8 cellular contexts compared by ENCODE assay signal in the genomic region with DNA sequence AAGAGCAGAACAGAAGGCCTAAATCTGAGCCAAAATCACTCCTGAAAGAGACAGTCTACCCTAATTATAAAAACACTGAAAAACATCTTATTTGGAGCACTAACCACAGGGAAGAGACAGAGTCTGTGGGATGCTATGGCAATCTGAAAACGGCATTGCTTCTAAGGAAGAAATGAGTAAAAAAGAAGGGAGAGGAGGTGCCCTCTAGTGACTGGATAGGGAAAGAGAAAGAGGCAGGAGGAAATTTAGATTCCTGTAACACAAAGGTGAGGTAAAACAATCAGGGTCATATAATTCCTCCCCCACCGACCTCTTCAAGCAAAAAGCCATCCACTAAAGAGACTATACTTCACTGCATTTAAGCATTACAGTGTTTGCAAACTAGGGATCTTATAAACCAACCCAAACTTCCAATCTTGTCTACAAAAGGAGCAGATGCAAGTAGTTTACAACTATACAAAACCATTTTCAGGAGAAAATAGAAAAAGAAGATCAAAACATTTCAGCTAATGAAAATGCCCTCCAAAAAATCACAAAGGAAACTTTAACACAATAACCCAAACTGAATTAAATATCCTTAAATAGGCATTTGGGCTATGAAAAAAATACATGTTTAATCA. TPM values are rescaled to one million over a fixed set of nuclear protein-coding genes. Genes with fewer than 3 reads are reported as not detected.
DNase-seq lines count a peak whose midpoint lies in the region; ATAC-seq and TF ChIP-seq lines count a peak whose summit lies in the region.

No MANE protein-coding gene starts in this region.

- ATAC-seq in psoas muscle: no peak
- ATAC-seq in HG03196 (IDR thresholded peaks at IDR 0.05; ENCODE audit: unreplicated experiment): no peak

- no TSS peak for BruUV-seq in mammary epithelial cell (replicated peaks; lab: Mats Ljungman, UMichigan)

- peak; percentile 48 to 54 for TF ChIP-seq CTCF in mammary epithelial cell (conservative IDR thresholded peaks at IDR 0.05 in 1 of 2, IDR thresholded peaks at IDR 0.05 in 1 of 2; ENCODE audit: extremely low read depth in 1 of 2, insufficient read depth in 1 of 2, low read depth in 1 of 2, low read length in 2 of 2)
- peak; percentile 9 for TF ChIP-seq CTCF in psoas muscle (IDR thresholded peaks at IDR 0.05)
- no peak for TF ChIP-seq CTCF in smooth muscle cell (IDR thresholded peaks at IDR 0.05; ENCODE audit: borderline replicate concordance, insufficient read depth, poor library complexity, severe bottlenecking)

- in situ Hi-C loops in mammary epithelial cell (cut with MboI; ENCODE audit: low sequenced_read_pairs in 2 of 2): loop anchor here in 1 of 2 donors (10.0 kb wide), 1 partner anchor 217 kb away; no protein-coding TSS in a partner anchor

- H3K36me3 ChIP-seq in mammary epithelial cell (ENCODE audit: insufficient read depth, low read length) (peaks cover 11% of the 10 kb centered on the region), psoas muscle (ENCODE audit: insufficient read depth in 1 of 2, low read depth in 1 of 2) (peaks cover 3 to 12% of the 10 kb centered on the region in 2 donors), smooth muscle cell (ENCODE audit: low read depth) (peaks cover 15% of the 10 kb centered on the region)

- intact Hi-C loops in mammary epithelial cell (cut with micrococcal nuclease): no loop called here
- intact Hi-C loops in psoas muscle (cut with DNase I): no loop called here

- no peak overlapping the region for H3K4me3 ChIP-seq in mammary epithelial cell (replicated peaks in 1 of 3; ENCODE audit: insufficient read depth in 1 of 3, low read depth in 2 of 3, low read length in 3 of 3)
- no peak overlapping the region for H3K4me3 ChIP-seq in psoas muscle
- H3K4me3 ChIP-seq in smooth muscle cell: no peak overlapping the region

- DNase-seq in NCI-H1417 (lab: John Stamatoyannopoulos, UW) (peak in 2 of 3 experiments; percentile 5 to 31), NCI-H1417 treated with DMSO at 0.1 percent for 48 hours (lab: John Stamatoyannopoulos, UW) (no peak), NCI-H1694 treated with DMSO at 0.1 percent for 48 hours (lab: John Stamatoyannopoulos, UW) (peak; percentile 38), mammary epithelial cell (peak; percentile 19), psoas muscle (no peak), smooth muscle cell (lab: John Stamatoyannopoulos, UW; ENCODE audit: unreplicated experiment) (no peak), foreskin melanocyte (no peak)

- H3K4me2 ChIP-seq in mammary epithelial cell (ENCODE audit: insufficient read depth, low read depth, low read length): no peak overlapping the region
- no peak overlapping the region for H3K4me2 ChIP-seq in smooth muscle cell

- H2AFZ ChIP-seq in mammary epithelial cell (ENCODE audit: low read depth, low read length): no peak overlapping the region
- no peak overlapping the region for H2AFZ ChIP-seq in smooth muscle cell (ENCODE audit: low read depth)

- peaks cover 5% of the 10 kb centered on the region for H3F3A ChIP-seq in smooth muscle cell (ENCODE audit: low read depth)

- CTCF ChIA-PET in mammary epithelial cell (lab: Charles Lee; ENCODE audit: low non-redundant PET): no interaction called here

- H3K27ac ChIP-seq in mammary epithelial cell (ENCODE audit: insufficient read depth, low read depth, low read length): no peak overlapping the region
- no peak overlapping the region for H3K27ac ChIP-seq in psoas muscle
- H3K27ac ChIP-seq in smooth muscle cell (ENCODE audit: low read depth): no peak overlapping the region

- peaks cover 79% of the 10 kb centered on the region for H3K79me2 ChIP-seq in mammary epithelial cell (ENCODE audit: insufficient read depth, low read length)
- H3K79me2 ChIP-seq in smooth muscle cell (ENCODE audit: low read depth): peaks cover 8% of the 10 kb centered on the region

- 0% methylated on average over 2 of the region's 2 CpGs for WGBS in mammary epithelial cell (ENCODE audit: low coverage, missing lambda C conversion rate)
- 7 to 24% (median 14%) methylated on average over 2 of the region's 2 CpGs for WGBS in psoas muscle, 3 donors
- WGBS in smooth muscle cell (ENCODE audit: low lambda C conversion rate): 25% methylated on average over 2 of the region's 2 CpGs

- no peaks in the 10 kb centered on the region for H4K20me1 ChIP-seq in mammary epithelial cell (ENCODE audit: insufficient read depth, low read length)
- H4K20me1 ChIP-seq in smooth muscle cell (ENCODE audit: low read depth): no peaks in the 10 kb centered on the region

- H3K9me3 ChIP-seq in mammary epithelial cell (replicated peaks; ENCODE audit: insufficient read depth, low read length): peaks cover 4% of the 10 kb centered on the region
- H3K9me3 ChIP-seq in psoas muscle: peaks cover 31% of the 10 kb centered on the region
- peaks cover 17% of the 10 kb centered on the region for H3K9me3 ChIP-seq in smooth muscle cell (replicated peaks; ENCODE audit: low read depth)

- H3K4me1 ChIP-seq in mammary epithelial cell (ENCODE audit: insufficient read depth, low read length) (no peaks in the 10 kb centered on the region), psoas muscle (no peaks in the 10 kb centered on the region), smooth muscle cell (ENCODE audit: low read depth) (no peaks in the 10 kb centered on the region)

- no peaks in the 10 kb centered on the region for H3K27me3 ChIP-seq in mammary epithelial cell (ENCODE audit: insufficient read depth, low read length)
- H3K27me3 ChIP-seq in psoas muscle (ENCODE audit: insufficient read depth in 3 of 3, low read length in 2 of 3): no peaks in the 10 kb centered on the region
- no peaks in the 10 kb centered on the region for H3K27me3 ChIP-seq in smooth muscle cell (ENCODE audit: low read depth)

- no peak overlapping the region for H3K9ac ChIP-seq in mammary epithelial cell (ENCODE audit: insufficient read depth, low read length)
- no peak overlapping the region for H3K9ac ChIP-seq in smooth muscle cell (ENCODE audit: low read depth)

- dilution Hi-C loops in mammary epithelial cell (cut with HindIII; ENCODE audit: low sequenced_read_pairs): no loop called here

RNA-seq across cellular contexts. Expression of gene HACD2, which starts 32.6 kb away (rescaled TPM):
- total RNA-seq in mammary epithelial cell: 100 to 1,000 TPM in 1 of 2 donors, 10 to 100 TPM in 1; 98.5 to 199 TPM
- 74.9 TPM for polyA plus RNA-seq in mammary epithelial cell
- polyA minus RNA-seq in mammary epithelial cell: 48.9 TPM
- 1 to 10 TPM; 3.7 to 6.6 (median 6.1) TPM for total RNA-seq in psoas muscle
- polyA plus RNA-seq in psoas muscle: 1 to 10 TPM; 3.7 to 7.9 (median 5.7) TPM
- 25.7 and 28.3 TPM in 2 replicates for total RNA-seq in smooth muscle cell
- polyA plus RNA-seq in smooth muscle cell: 9.5 and 12.3 TPM in 2 replicates

Comparison
In these comparisons a context has a peak if more than half of its experiments do, and no peak if none do; other contexts are left out.
1. DNase-seq: peak in NCI-H1417 (2 of 3), NCI-H1694 treated with DMSO at 0.1 percent for 48 hours (single experiment) and mammary epithelial cell (single experiment); none in NCI-H1417 treated with DMSO at 0.1 percent for 48 hours (single experiment), psoas muscle (0 of 2), smooth muscle cell (single experiment) and foreskin melanocyte (single experiment).